In the genomic region with DNA sequence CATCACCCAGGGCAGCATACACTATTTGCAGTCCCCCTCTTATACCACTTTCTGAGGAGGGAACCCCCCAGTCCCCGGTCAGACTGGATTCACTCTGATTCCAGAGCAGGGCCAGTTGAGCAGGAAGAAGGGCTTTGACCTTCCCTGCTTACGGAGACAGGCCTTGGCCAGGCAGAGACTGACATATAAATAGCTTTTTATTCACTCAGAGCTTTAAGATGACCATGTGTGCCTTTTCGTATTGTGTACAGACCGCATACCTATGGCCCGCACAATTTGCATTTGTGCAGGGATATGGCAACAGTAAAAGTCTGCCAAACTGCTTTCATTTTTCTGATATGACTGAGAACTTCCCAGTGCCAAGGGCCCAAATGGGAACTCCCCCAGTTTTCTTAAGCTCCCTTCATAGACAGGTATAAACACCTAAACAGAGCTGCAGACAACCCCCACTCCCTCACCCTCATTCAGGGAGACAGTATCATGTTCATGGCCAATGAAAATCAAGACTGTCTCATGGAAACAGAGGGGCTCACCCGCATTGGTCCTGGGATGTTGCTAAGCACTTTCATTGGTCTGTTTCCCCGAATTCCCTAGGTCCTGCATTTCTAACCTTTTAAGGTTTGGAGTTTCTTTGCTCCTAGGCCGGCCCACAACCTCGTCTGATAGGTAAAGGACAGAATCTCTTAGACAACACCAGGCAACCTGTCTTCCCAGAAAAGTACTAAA, we compare ENCODE assay signal across 10 cellular contexts.
A peak's percentile ranks its signal among the peaks of the same experiment; 100 is the strongest.
DNase-seq lines count a peak whose midpoint lies in the region; ATAC-seq and TF ChIP-seq lines count a peak whose summit lies in the region.
"Had no signal": no experiment of that assay in that cellular context is flagged by ENCODE, and none has a peak within 500 bp of the region (broad histone marks: within the 10 kb centered on the region; RNA-seq: fewer than 3 reads in every experiment).

No MANE protein-coding gene starts in this region.

- 59 to 67% (median 66%) methylated on average over 9 of the region's 9 CpGs for WGBS in psoas muscle, 3 donors

- TF ChIP-seq POLR2A in HCT116 (IDR thresholded peaks at IDR 0.05; ENCODE audit: borderline replicate concordance, extremely low read depth, insufficient read depth, insufficient read length): no peak

- no peak for TF ChIP-seq RAD21 in HCT116 (IDR thresholded peaks at IDR 0.05; ENCODE audit: low read depth)

- H3K4me1 ChIP-seq in HCT116 (ENCODE audit: control insufficient read depth in 1 of 2, insufficient read depth in 2 of 2, low read length in 2 of 2): no peaks in the 10 kb centered on the region
- no peaks in the 10 kb centered on the region for H3K4me1 ChIP-seq in psoas muscle

- H3K4me2 ChIP-seq in HCT116 (ENCODE audit: low read length): no peak overlapping the region

- ATAC-seq in HCT116 (peak; percentile 63), psoas muscle (peak in 3 of 4 donors; percentile 49 to 67 (median 53))

- TF ChIP-seq CTCF in HCT116 (IDR thresholded peaks at IDR 0.05 in 2 of 3, conservative IDR thresholded peaks at IDR 0.05 in 1 of 3; ENCODE audit: borderline replicate concordance in 1 of 3, insufficient read depth in 1 of 3, low read depth in 2 of 3, low read length in 2 of 3): no peak
- TF ChIP-seq CTCF in fibroblast of pulmonary artery (IDR thresholded peaks at IDR 0.05; ENCODE audit: low read length, missing control alignments): no peak
- TF ChIP-seq CTCF in psoas muscle (IDR thresholded peaks at IDR 0.05): no peak

- H3K9ac ChIP-seq in HCT116 (ENCODE audit: low read length): no peak overlapping the region

- intact Hi-C loops in HCT116 (cut with micrococcal nuclease) (no loop called here), psoas muscle (cut with DNase I) (no loop called here)

- no peaks in the 10 kb centered on the region for H3K9me2 ChIP-seq in HCT116 (ENCODE audit: insufficient read depth)

- no peaks in the 10 kb centered on the region for H3K79me2 ChIP-seq in HCT116 (ENCODE audit: insufficient read depth, low read length)

- BruUV-seq in HCT116 (replicated peaks; lab: Mats Ljungman, UMichigan): no TSS peak

- POLR2A ChIA-PET in HCT116 (lab: Charles Lee): no interaction called here

- no peaks in the 10 kb centered on the region for H3K9me3 ChIP-seq in HCT116 (ENCODE audit: control insufficient read depth in 1 of 2, insufficient read depth in 1 of 2, low read depth in 1 of 2, low read length in 2 of 2)
- H3K9me3 ChIP-seq in psoas muscle: no peaks in the 10 kb centered on the region

- in situ Hi-C loops in SK-MEL-5 (cut with HindIII; ENCODE audit: low pct_unique_long_range_greater_than_20kb, low sequenced_read_pairs): no loop called here

- no peak for DNase-seq in HCT116 (ENCODE audit: low read depth, low spot score)
- peak; percentile 33 for DNase-seq in SK-MEL-5 (ENCODE audit: low read depth, low spot score)
- peak; percentile 8 for DNase-seq in fibroblast of pulmonary artery (ENCODE audit: low read depth)
- DNase-seq in psoas muscle: no peak
- no peak for DNase-seq in NCI-H748 treated with DMSO at 0.1 percent for 48 hours (lab: John Stamatoyannopoulos, UW)
- DNase-seq in activated CD4-positive, CD25-positive, alpha-beta regulatory T cell (lab: John Stamatoyannopoulos, UW): no peak
- DNase-seq in NCI-H1105 treated with DMSO at 0.1 percent for 48 hours (lab: John Stamatoyannopoulos, UW): no peak
- no peak for DNase-seq in cortex of kidney (lab: John Stamatoyannopoulos, UW)
- DNase-seq: activated effector memory CD4-positive, alpha-beta T cell treated with anti-CD3 and anti-CD28 coated beads, Interleukin-2, amount 50 U/mL, for 16 hours; EL had no signal

- no peak overlapping the region for H2AFZ ChIP-seq in HCT116 (ENCODE audit: low read depth, low read length, poor library complexity, severe bottlenecking)

- RAD21 ChIA-PET in HCT116 (lab: Charles Lee; ENCODE audit: low non-redundant PET in 1 of 2, low total read pairs in 2 of 2, uncharacterized antibody in 2 of 2, unreplicated experiment in 2 of 2): no interaction called here

- no peak overlapping the region for H3K27ac ChIP-seq in HCT116 (ENCODE audit: low read depth, low read length)
- H3K27ac ChIP-seq in psoas muscle: no peak overlapping the region

- CTCF ChIA-PET in HCT116 (lab: Charles Lee): no interaction called here

- no peaks in the 10 kb centered on the region for H4K20me1 ChIP-seq in HCT116 (ENCODE audit: insufficient read depth)

- H3K27me3 ChIP-seq in HCT116 (ENCODE audit: insufficient read depth, low read length) (no peaks in the 10 kb centered on the region), psoas muscle (ENCODE audit: insufficient read depth in 3 of 3, low read length in 2 of 3) (peaks cover 0 to 15% (median 0%) of the 10 kb centered on the region in 3 donors)

- H3K4me3 ChIP-seq in HCT116 (replicated peaks in 1 of 2; ENCODE audit: low read depth in 1 of 2, low read length in 2 of 2) (no peak overlapping the region), fibroblast of pulmonary artery (replicated peaks; ENCODE audit: low read depth, low read length) (no peak overlapping the region), psoas muscle (no peak overlapping the region)

- H3K36me3 ChIP-seq in HCT116 (ENCODE audit: control insufficient read depth in 1 of 2, insufficient read depth in 2 of 2, low read length in 2 of 2): no peaks in the 10 kb centered on the region
- no peaks in the 10 kb centered on the region for H3K36me3 ChIP-seq in psoas muscle (ENCODE audit: insufficient read depth in 1 of 2, low read depth in 1 of 2)

TF ChIP-seq in HCT116, 20 proteins besides CTCF, POLR2A, EP300 and RAD21:
- TF ChIP-seq, protein P1, sequence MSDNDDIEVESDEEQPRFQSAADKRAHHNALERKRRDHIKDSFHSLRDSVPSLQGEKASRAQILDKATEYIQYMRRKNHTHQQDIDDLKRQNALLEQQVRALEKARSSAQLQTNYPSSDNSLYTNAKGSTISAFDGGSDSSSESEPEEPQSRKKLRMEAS (IDR thresholded peaks at IDR 0.05): no peak
- TF ChIP-seq EZH2phosphoT487 (IDR thresholded peaks at IDR 0.05; ENCODE audit: borderline replicate concordance) (no peak), JUND (IDR thresholded peaks at IDR 0.05) (no peak), SRF (IDR thresholded peaks at IDR 0.05; ENCODE audit: low read depth) (no peak), ZNF274 (IDR thresholded peaks at IDR 0.05; ENCODE audit: low read depth, low read length) (no peak), SP1 (IDR thresholded peaks at IDR 0.05; ENCODE audit: low read depth) (no peak)
- TF ChIP-seq, protein P2, sequence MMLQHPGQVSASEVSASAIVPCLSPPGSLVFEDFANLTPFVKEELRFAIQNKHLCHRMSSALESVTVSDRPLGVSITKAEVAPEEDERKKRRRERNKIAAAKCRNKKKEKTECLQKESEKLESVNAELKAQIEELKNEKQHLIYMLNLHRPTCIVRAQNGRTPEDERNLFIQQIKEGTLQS (IDR thresholded peaks at IDR 0.05): no peak
TF ChIP-seq in HCT116: peak in this region for 0.

Comparison
In these comparisons a context has a peak if more than half of its experiments do, and no peak if none do; other contexts are left out.
1. DNase-seq: peak in SK-MEL-5 (single experiment) and fibroblast of pulmonary artery (single experiment); none in HCT116 (single experiment), psoas muscle (0 of 2), NCI-H748 treated with DMSO at 0.1 percent for 48 hours (single experiment), activated CD4-positive, CD25-positive, alpha-beta regulatory T cell (0 of 4), NCI-H1105 treated with DMSO at 0.1 percent for 48 hours (single experiment) and cortex of kidney (single experiment).